25 cellular contexts compared by ENCODE assay signal in genomic region chr6:126143650-126144260, GRCh38.
A peak's percentile ranks its signal among the peaks of the same experiment; 100 is the strongest.
DNase-seq lines count a peak whose midpoint lies in the region; ATAC-seq and TF ChIP-seq lines count a peak whose summit lies in the region.
"Had no signal": no experiment of that assay in that cellular context is flagged by ENCODE, and none has a peak within 500 bp of the region (broad histone marks: within the 10 kb centered on the region; RNA-seq: fewer than 3 reads in every experiment).

No MANE protein-coding gene starts in this region.

- H3K4me3 Mint-ChIP-seq in WTC11: no peak overlapping the region
- H3K4me3 Mint-ChIP-seq: activated T-cell treated with anti-CD3 and anti-CD28 coated beads, Interleukin-2, amount 50 U/mL, for 24 hours; central memory CD8-positive, alpha-beta T cell; IgD-negative memory B cell; natural killer cell; stimulated activated naive CD8-positive, alpha-beta T cell treated with anti-CD3 and anti-CD28 coated beads, Interleukin-15, amount 100 ng/mL, for 72 hours had no signal

- POLR2A ChIA-PET in WTC11 (lab: Charles Lee): interaction anchor here (0.6 kb wide), 1 partner anchor 82 kb away, joined by 3 read pairs; no protein-coding TSS in a partner anchor

- no peaks in the 10 kb centered on the region for H3K36me3 Mint-ChIP-seq in WTC11
- H3K36me3 Mint-ChIP-seq: IgD-negative memory B cell, natural killer cell had no signal

- peak; percentile 77 for ATAC-seq in WTC11
- ATAC-seq: activated CD4-positive, CD25-positive, alpha-beta regulatory T cell treated with anti-CD3 and anti-CD28 coated beads, Interleukin-2, amount 50 U/mL, for 24 hours; esophagus mucosa; natural killer cell; stimulated activated naive CD8-positive, alpha-beta T cell treated with anti-CD3 and anti-CD28 coated beads, Interleukin-15, amount 100 ng/mL, for 72 hours had no signal

- H3K4me1 Mint-ChIP-seq in WTC11: peaks cover 13% of the 10 kb centered on the region
- H3K4me1 Mint-ChIP-seq: central memory CD8-positive, alpha-beta T cell; IgD-negative memory B cell; natural killer cell; stimulated activated naive CD8-positive, alpha-beta T cell treated with anti-CD3 and anti-CD28 coated beads, Interleukin-15, amount 100 ng/mL, for 72 hours had no signal

- no peak overlapping the region for H3K4me3 ChIP-seq in fibroblast of the aortic adventitia (ENCODE audit: low read depth, low read length)
- H3K4me3 ChIP-seq: smooth muscle cell, transverse colon had no signal

- H3K27ac Mint-ChIP-seq in WTC11: no peak overlapping the region
- H3K27ac Mint-ChIP-seq: activated T-cell treated with anti-CD3 and anti-CD28 coated beads, Interleukin-2, amount 50 U/mL, for 24 hours; IgD-negative memory B cell; natural killer cell; stimulated activated naive CD8-positive, alpha-beta T cell treated with anti-CD3 and anti-CD28 coated beads, Interleukin-15, amount 100 ng/mL, for 72 hours had no signal

- H3K9me3 Mint-ChIP-seq in WTC11: peaks cover 8% of the 10 kb centered on the region
- H3K9me3 Mint-ChIP-seq: activated T-cell treated with anti-CD3 and anti-CD28 coated beads, Interleukin-2, amount 50 U/mL, for 24 hours; central memory CD8-positive, alpha-beta T cell; IgD-negative memory B cell; natural killer cell; stimulated activated naive CD8-positive, alpha-beta T cell treated with anti-CD3 and anti-CD28 coated beads, Interleukin-15, amount 100 ng/mL, for 72 hours had no signal

- H3K27me3 Mint-ChIP-seq in WTC11 (ENCODE audit: low read depth): no peaks in the 10 kb centered on the region
- H3K27me3 Mint-ChIP-seq: activated T-cell treated with anti-CD3 and anti-CD28 coated beads, Interleukin-2, amount 50 U/mL, for 24 hours; central memory CD8-positive, alpha-beta T cell; IgD-negative memory B cell; stimulated activated naive CD8-positive, alpha-beta T cell treated with anti-CD3 and anti-CD28 coated beads, Interleukin-15, amount 100 ng/mL, for 72 hours had no signal

- TF ChIP-seq CTCF in WTC11 (IDR thresholded peaks at IDR 0.05): no peak
- TF ChIP-seq CTCF in fibroblast of the aortic adventitia (IDR thresholded peaks at IDR 0.05; ENCODE audit: insufficient read depth, low read length): no peak

- DNase-seq in NCI-H1105 treated with DMSO at 0.1 percent for 48 hours (lab: John Stamatoyannopoulos, UW): peak; percentile 95
- no peak for DNase-seq in WTC11 (ENCODE audit: low spot score)
- DNase-seq in fibroblast of the aortic adventitia (ENCODE audit: low read depth): peak; percentile 65
- DNase-seq in superior temporal gyrus (ENCODE audit: extremely low spot score): peak; percentile 50
- DNase-seq in C1 segment of cervical spinal cord (lab: John Stamatoyannopoulos, UW): no peak
- DNase-seq in stimulated activated CD4-positive, alpha-beta T cell treated with anti-CD3 and anti-CD28 coated beads, Interleukin-15, amount 100 ng/mL, for 24 hours: no peak
- DNase-seq in stimulated activated CD4-positive, alpha-beta T cell treated with anti-CD3 and anti-CD28 coated beads, Interleukin-4, amount 100 ng/mL, for 4 hours: no peak
- DNase-seq: activated naive CD4-positive, alpha-beta T cell; activated T-cell treated with anti-CD3 and anti-CD28 coated beads, Interleukin-2, amount 50 U/mL, for 24 hours; AML-193; effector CD4-positive, alpha-beta T cell; MM.1S; natural killer cell; NCI-H2029; NCI-H510A treated with DMSO at 0.1 percent for 48 hours; posterior cingulate gyrus; stimulated activated CD4-positive, alpha-beta T cell treated with anti-CD3 and anti-CD28 coated beads, Interleukin-4, amount 100 ng/mL, for 1 hour; stimulated activated naive CD8-positive, alpha-beta T cell treated with anti-CD3 and anti-CD28 coated beads, Interleukin-15, amount 100 ng/mL, for 72 hours; T-helper 9 cell; transverse colon had no signal

- CTCF ChIA-PET in WTC11 (lab: Charles Lee): no interaction called here

TF ChIP-seq in WTC11, 78 proteins besides CTCF, POLR2A, EP300 and RAD21:
- no peak for TF ChIP-seq ZMAT4 (CRISPR knock-in tag; IDR thresholded peaks at IDR 0.05)
- no peak for TF ChIP-seq ERG (CRISPR knock-in tag; IDR thresholded peaks at IDR 0.05)
- TF ChIP-seq MLX (CRISPR knock-in tag; IDR thresholded peaks at IDR 0.05): no peak
- TF ChIP-seq E2F4 (CRISPR knock-in tag; IDR thresholded peaks at IDR 0.05; ENCODE audit: borderline replicate concordance, low read depth): no peak
- no peak for TF ChIP-seq CREM (CRISPR knock-in tag; IDR thresholded peaks at IDR 0.05)
- TF ChIP-seq NFYB (CRISPR knock-in tag; conservative IDR thresholded peaks at IDR 0.05; ENCODE audit: low read depth): no peak

Comparison
In these comparisons a context has a peak if more than half of its experiments do, and no peak if none do; other contexts are left out.
1. DNase-seq: peak in NCI-H1105 treated with DMSO at 0.1 percent for 48 hours (single experiment), fibroblast of the aortic adventitia (single experiment) and superior temporal gyrus (single experiment); none in WTC11 (single experiment), C1 segment of cervical spinal cord (0 of 14), stimulated activated CD4-positive, alpha-beta T cell treated with anti-CD3 and anti-CD28 coated beads, Interleukin-15, amount 100 ng/mL, for 24 hours (single experiment) and stimulated activated CD4-positive, alpha-beta T cell treated with anti-CD3 and anti-CD28 coated beads, Interleukin-4, amount 100 ng/mL, for 4 hours (0 of 2).